Comparison of ENCODE assay signal across 28 cellular contexts in genomic region chr1:243535014-243535413, GRCh38.
"Had no signal": no experiment of that assay in that cellular context is flagged by ENCODE, and none has a peak within 500 bp of the region (broad histone marks: within the 10 kb centered on the region; RNA-seq: fewer than 3 reads in every experiment).

No MANE protein-coding gene starts in this region.

- H3K9me3 Mint-ChIP-seq: activated CD8-positive, alpha-beta T cell treated with anti-CD3 and anti-CD28 coated beads for 36 hours; endodermal cell had no signal

- H3K4me3 Mint-ChIP-seq: activated CD4-positive, alpha-beta T cell treated with anti-CD3 and anti-CD28 coated beads, Interleukin-2, amount 10 ng/mL, durations not matched to agents 7 days and 5 days; activated CD8-positive, alpha-beta memory T cell treated with anti-CD3 and anti-CD28 coated beads, Interleukin-2, amount 10 ng/mL, durations not matched to agents 7 days and 5 days; activated CD8-positive, alpha-beta T cell treated with anti-CD3 and anti-CD28 coated beads for 36 hours; activated naive CD8-positive, alpha-beta T cell; endodermal cell; T-helper 17 cell; T-helper 2 cell treated with Interferon-gamma antibody and Interleukin-4, amounts not matched to agents 5 μg/mL and 100 μg/mL, for 36 hours had no signal

- DNase-seq: activated CD4-positive, alpha-beta T cell treated with anti-CD3 and anti-CD28 coated beads for 1 hour; activated CD4-positive, alpha-beta T cell treated with anti-CD3 and anti-CD28 coated beads for 4 hours; activated CD4-positive, alpha-beta T cell treated with anti-CD3 and anti-CD28 coated beads, Interleukin-2, amount 10 ng/mL, durations not matched to agents 7 days and 5 days; activated CD4-positive, alpha-beta T cell treated with anti-CD3 and anti-CD28 coated beads, Interleukin-2, amount 50 U/mL, for 4 hours; activated CD8-positive, alpha-beta memory T cell treated with anti-CD3 and anti-CD28 coated beads, Interleukin-2, amount 10 ng/mL, durations not matched to agents 7 days and 5 days; activated CD8-positive, alpha-beta memory T cell treated with anti-CD3 and anti-CD28 coated beads, Interleukin-2, amount 50 U/mL, for 4 hours; activated CD8-positive, alpha-beta T cell treated with anti-CD3 and anti-CD28 coated beads for 36 hours; activated gamma-delta T cell; activated naive CD4-positive, alpha-beta T cell; activated naive CD4-positive, alpha-beta T cell treated with anti-CD3 and anti-CD28 coated beads, Interleukin-2, amount 50 U/mL, for 16 hours; activated T-cell treated with anti-CD3 and anti-CD28 coated beads, Interleukin-2, amount 50 U/mL, for 1 hour; activated T-cell treated with anti-CD3 and anti-CD28 coated beads, Interleukin-2, amount 50 U/mL, for 48 hours; amniotic stem cell; anterior cingulate cortex; caudate nucleus; colonic mucosa; effector CD8-positive, alpha-beta T cell; endodermal cell; erythroblast; foreskin melanocyte; head of caudate nucleus; hippocampal formation; T-helper 1 cell; T-helper 17 cell; T1000 had no signal

- H3K4me1 ChIP-seq: colonic mucosa had no signal

- H3K27me3 Mint-ChIP-seq: activated CD4-positive, alpha-beta T cell treated with anti-CD3 and anti-CD28 coated beads, Interleukin-2, amount 10 ng/mL, durations not matched to agents 7 days and 5 days; activated CD8-positive, alpha-beta memory T cell treated with anti-CD3 and anti-CD28 coated beads, Interleukin-2, amount 10 ng/mL, durations not matched to agents 7 days and 5 days; activated CD8-positive, alpha-beta T cell treated with anti-CD3 and anti-CD28 coated beads for 36 hours; activated naive CD8-positive, alpha-beta T cell; T-helper 17 cell had no signal

- ATAC-seq: activated CD8-positive, alpha-beta memory T cell treated with anti-CD3 and anti-CD28 coated beads, Interleukin-2, amount 10 ng/mL, durations not matched to agents 7 days and 5 days; activated CD8-positive, alpha-beta T cell treated with anti-CD3 and anti-CD28 coated beads for 36 hours; T-helper 17 cell had no signal

- H3K4me1 Mint-ChIP-seq: activated CD4-positive, alpha-beta T cell treated with anti-CD3 and anti-CD28 coated beads, Interleukin-2, amount 10 ng/mL, durations not matched to agents 7 days and 5 days; endodermal cell had no signal

- H3K36me3 ChIP-seq: colonic mucosa, esophagus muscularis mucosa had no signal

- H3K27ac ChIP-seq: colonic mucosa, esophagus muscularis mucosa had no signal

- H3K27ac Mint-ChIP-seq: activated CD4-positive, alpha-beta T cell treated with anti-CD3 and anti-CD28 coated beads, Interleukin-2, amount 10 ng/mL, durations not matched to agents 7 days and 5 days; activated CD8-positive, alpha-beta memory T cell treated with anti-CD3 and anti-CD28 coated beads, Interleukin-2, amount 10 ng/mL, durations not matched to agents 7 days and 5 days; activated CD8-positive, alpha-beta T cell treated with anti-CD3 and anti-CD28 coated beads for 36 hours; activated naive CD8-positive, alpha-beta T cell; endodermal cell; T-helper 17 cell; T-helper 2 cell treated with Interferon-gamma antibody and Interleukin-4, amounts not matched to agents 5 μg/mL and 100 μg/mL, for 36 hours had no signal

- H3K27me3 ChIP-seq: colonic mucosa, esophagus muscularis mucosa had no signal

- H3K9me3 ChIP-seq: colonic mucosa, esophagus muscularis mucosa had no signal

- H3K4me3 ChIP-seq: colonic mucosa, esophagus muscularis mucosa had no signal
